Comparison of ENCODE assay signal across 12 cellular contexts in genomic region chr19:56091751-56092546, GRCh38. TPM values are rescaled to one million over a fixed set of nuclear protein-coding genes. Genes with fewer than 3 reads are reported as not detected.
DNase-seq lines count a peak whose midpoint lies in the region; ATAC-seq, FAIRE-seq and TF ChIP-seq lines count a peak whose summit lies in the region.
"Had no signal": no experiment of that assay in that cellular context is flagged by ENCODE, and none has a peak within 500 bp of the region (broad histone marks: within the 10 kb centered on the region; RNA-seq: fewer than 3 reads in every experiment).

No MANE protein-coding gene starts in this region.

- TF ChIP-seq EP300 in tibial nerve (IDR thresholded peaks at IDR 0.05) = no peak

- H3K36me3 Mint-ChIP-seq in endodermal cell (ENCODE audit: low read depth) = peaks cover 56% of the 10 kb centered on the region

- H3K4me1 ChIP-seq in left ventricle myocardium inferior (peaks cover 41% of the 10 kb centered on the region), Panc1 (ENCODE audit: control insufficient read depth, insufficient read depth, low read length) (peaks cover 22% of the 10 kb centered on the region), endodermal cell (ENCODE audit: control insufficient read depth, insufficient read depth, low read length) (no peaks in the 10 kb centered on the region), tibial nerve (peaks cover 0 to 26% (median 0%) of the 10 kb centered on the region in 4 donors)

- no peak overlapping the region for H3K27ac Mint-ChIP-seq in endodermal cell

- H3K9me3 Mint-ChIP-seq in endodermal cell = peaks cover 18% of the 10 kb centered on the region

- no peak overlapping the region for H3K4me3 Mint-ChIP-seq in endodermal cell

- H3K4me3 ChIP-seq in left ventricle myocardium inferior (peak overlapping the region; percentile 45), Panc1 (ENCODE audit: low read depth in 2 of 2, low read length in 2 of 2) (peak overlapping the region; percentile 46 to 69), endodermal cell (ENCODE audit: low read length) (no peak overlapping the region), tibial nerve (no peak overlapping the region)

- no peak for FAIRE-seq in HTR-8/SVneo (lab: Jason Lieb, UNC)
- FAIRE-seq: bronchial epithelial cell, TTC549 had no signal

- TF ChIP-seq POLR2A in tibial nerve (IDR thresholded peaks at IDR 0.05) = no peak

- no peaks in the 10 kb centered on the region for H3K4me1 Mint-ChIP-seq in endodermal cell

- TF ChIP-seq CTCF in left ventricle myocardium inferior (IDR thresholded peaks at IDR 0.05; ENCODE audit: borderline replicate concordance) (no peak), Panc1 (IDR thresholded peaks at IDR 0.05) (no peak), endodermal cell (conservative IDR thresholded peaks at IDR 0.05) (no peak), tibial nerve (IDR thresholded peaks at IDR 0.05) (no peak)

- ATAC-seq in left cardiac atrium = no peak
- ATAC-seq in Panc1 = peak; percentile 83
- ATAC-seq in GM18519 (IDR thresholded peaks at IDR 0.05; ENCODE audit: low FRiP score, unreplicated experiment) = no peak
- ATAC-seq in HG02571 (IDR thresholded peaks at IDR 0.05; ENCODE audit: unreplicated experiment) = no peak
- ATAC-seq: left lobe of liver had no signal

- no TSS peak for BruUV-seq in Panc1 (replicated peaks; lab: Mats Ljungman, UMichigan)

- in situ Hi-C loops in Panc1 (cut with HindIII; ENCODE audit: low pct_unique_long_range_greater_than_20kb, low sequenced_read_pairs) = no loop called here

- no peak overlapping the region for H3K9ac ChIP-seq in endodermal cell (ENCODE audit: extremely low read depth, low read length, poor library complexity, severe bottlenecking)

- POLR2A ChIA-PET in Panc1 (lab: Charles Lee) = no interaction called here

- intact Hi-C loops in left ventricle myocardium inferior (cut with micrococcal nuclease) (no loop called here), left cardiac atrium (cut with DNase I) (no loop called here), Panc1 (cut with micrococcal nuclease; ENCODE audit: unreplicated experiment) (no loop called here)

- H3K27ac ChIP-seq in left ventricle myocardium inferior (replicated peaks) = peak overlapping the region; percentile 80
- H3K27ac ChIP-seq in Panc1 (ENCODE audit: low read length) = peak overlapping the region; percentile 94
- H3K27ac ChIP-seq in endodermal cell (ENCODE audit: low read depth, low read length) = no peak overlapping the region
- peak overlapping the region in 3 of 4 donors; percentile 16 to 86 (median 85) for H3K27ac ChIP-seq in tibial nerve

- CTCF ChIA-PET in Panc1 (lab: Charles Lee) = interaction anchor here (0.5 kb wide), 1 partner anchor 39 kb away, joined by 5 read pairs; no protein-coding TSS in a partner anchor

- WGBS in endodermal cell (ENCODE audit: insufficient coverage in 1 of 2, insufficient read length in 1 of 2), 2 experiments = 91 to 96% methylated on average over 13 to 38 of the region's 38 CpGs
- WGBS in tibial nerve, 2 donors = 89 to 90% methylated on average over 38 of the region's 38 CpGs

- no peaks in the 10 kb centered on the region for H3K27me3 Mint-ChIP-seq in endodermal cell (ENCODE audit: insufficient read depth)

- no peaks in the 10 kb centered on the region for H3K9me3 ChIP-seq in left ventricle myocardium inferior (replicated peaks)
- no peaks in the 10 kb centered on the region for H3K9me3 ChIP-seq in Panc1 (ENCODE audit: control insufficient read depth, insufficient read depth, low read depth, low read length)
- H3K9me3 ChIP-seq in endodermal cell (ENCODE audit: control insufficient read depth, low read length) = peaks cover 15% of the 10 kb centered on the region
- no peaks in the 10 kb centered on the region for H3K9me3 ChIP-seq in tibial nerve

- H3K27me3 ChIP-seq in left ventricle myocardium inferior (ENCODE audit: low read depth) (no peaks in the 10 kb centered on the region), Panc1 (ENCODE audit: control insufficient read depth, insufficient read depth, low read length) (no peaks in the 10 kb centered on the region), endodermal cell (ENCODE audit: control insufficient read depth, insufficient read depth, low read length, poor library complexity, severe bottlenecking) (no peaks in the 10 kb centered on the region), tibial nerve (no peaks in the 10 kb centered on the region)

- H3K36me3 ChIP-seq in left ventricle myocardium inferior (peaks cover 22% of the 10 kb centered on the region), Panc1 (ENCODE audit: control insufficient read depth, insufficient read depth, low read length) (no peaks in the 10 kb centered on the region), endodermal cell (ENCODE audit: control insufficient read depth, insufficient read depth, low read length) (peaks cover 40% of the 10 kb centered on the region), tibial nerve (peaks cover 0 to 45% (median 9%) of the 10 kb centered on the region in 3 donors)

- no peak for DNase-seq in left ventricle myocardium inferior
- DNase-seq in left cardiac atrium = no peak
- DNase-seq in Panc1 (ENCODE audit: low read depth, low spot score) = no peak
- DNase-seq in endodermal cell = peak; percentile 43
- DNase-seq in tibial nerve (ENCODE audit: low spot score in 2 of 2) = no peak
- DNase-seq in HTR-8/SVneo (ENCODE audit: insufficient read length, low spot score) = no peak
- DNase-seq: activated T-cell treated with anti-CD3 and anti-CD28 coated beads, Interleukin-2, amount 50 U/mL, for 1 hour had no signal

RNA-seq across cellular contexts. Expression of gene ZNF787, which starts 29.1 kb away (rescaled TPM):
- total RNA-seq in left ventricle myocardium inferior (31.8 TPM), left cardiac atrium (10 to 100 TPM; 27.5 to 37.9 TPM), Panc1 (2021; ENCODE audit: unreplicated experiment) (132 TPM), endodermal cell (10 to 100 TPM; 42.1 to 43.7 TPM), tibial nerve (10 to 100 TPM; 13.6 to 21.6 (median 18.5) TPM)
- 200 TPM for polyA plus RNA-seq in Panc1 (2012; ENCODE audit: insufficient read length)
- polyA plus RNA-seq in endodermal cell (2013, experiment 1 of 2) = 27.7 TPM
- polyA plus RNA-seq in endodermal cell (2013, experiment 2 of 2) = 26.5 TPM

RNA-seq across cellular contexts. Expression of gene ZNF444, which starts 49.1 kb away (rescaled TPM):
- total RNA-seq in left ventricle myocardium inferior (19.2 TPM), left cardiac atrium (10 to 100 TPM; 18.3 to 20.8 TPM), Panc1 (2021; ENCODE audit: unreplicated experiment) (81.5 TPM), endodermal cell (10 to 100 TPM; 50.2 to 58.8 TPM), tibial nerve (10 to 100 TPM; 22.3 to 48.6 (median 41.2) TPM)
- 95.0 TPM for polyA plus RNA-seq in Panc1 (2012; ENCODE audit: insufficient read length)
- polyA plus RNA-seq in endodermal cell (2013, experiment 1 of 2) = 36.7 TPM
- 31.4 TPM for polyA plus RNA-seq in endodermal cell (2013, experiment 2 of 2)

Comparison
In these comparisons a context has a peak if more than half of its experiments do, and no peak if none do; other contexts are left out.
1. H3K4me3 ChIP-seq: peak in left ventricle myocardium inferior (single experiment) and Panc1 (2 of 2); none in endodermal cell (single experiment) and tibial nerve (0 of 4).